In genomic region chr13:113122571-113123225, GRCh38 we compare ENCODE assay signal across 11 cellular contexts. TPM values are rescaled to one million over a fixed set of nuclear protein-coding genes. Genes with fewer than 3 reads are reported as not detected.
DNase-seq lines count a peak whose midpoint lies in the region; ATAC-seq and TF ChIP-seq lines count a peak whose summit lies in the region.
"Had no signal": no experiment of that assay in that cellular context is flagged by ENCODE, and none has a peak within 500 bp of the region (broad histone marks: within the 10 kb centered on the region; RNA-seq: fewer than 3 reads in every experiment).

Gene F10, plus strand, starts transcription at chr13:113122799. Its CDS starts 57 bp downstream, at chr13:113122856.

- peak within 1 kb of the TSS; percentile 35 for H2BK15ac ChIP-seq in neuronal stem cell (ENCODE audit: low read length)

- H2AK5ac ChIP-seq in neuronal stem cell (ENCODE audit: low read depth, low read length): peak within 1 kb of the TSS; percentile 83

- peak within 1 kb of the TSS; percentile 61 for H3K23ac ChIP-seq in neuronal stem cell (ENCODE audit: low read depth, low read length, poor library complexity)

- peak; percentile 40 to 56 for TF ChIP-seq POLR2A in Peyer's patch (IDR thresholded peaks at IDR 0.05)
- no peak for TF ChIP-seq POLR2A in gastroesophageal sphincter (IDR thresholded peaks at IDR 0.05)

- peak within 1 kb of the TSS; percentile 13 for H2BK120ac ChIP-seq in neuronal stem cell (ENCODE audit: low read depth, low read length)

- peak within 1 kb of the TSS; percentile 87 for H2BK12ac ChIP-seq in neuronal stem cell (ENCODE audit: low read length)

- H3K9me3 ChIP-seq in Peyer's patch (no peaks in the 10 kb centered on the region), gastroesophageal sphincter (no peaks in the 10 kb centered on the region), neuronal stem cell (replicated peaks in 1 of 2; ENCODE audit: control insufficient read depth in 2 of 2, insufficient read depth in 1 of 2, low read depth in 1 of 2, low read length in 2 of 2) (peaks cover 0 to 4% of the 10 kb centered on the region in 2 donors)

- H3K27ac ChIP-seq in Peyer's patch: peak within 1 kb of the TSS in 2 of 4 donors; percentile 44 to 55
- peak within 1 kb of the TSS in 3 of 4 donors; percentile 57 to 70 (median 69) for H3K27ac ChIP-seq in gastroesophageal sphincter
- no peak within 1 kb of the TSS for H3K27ac ChIP-seq in neuronal stem cell (replicated peaks; ENCODE audit: low read length)

- no peaks in the 10 kb centered on the region for H3K27me3 ChIP-seq in Peyer's patch
- peaks cover 17% of the 10 kb centered on the region for H3K27me3 ChIP-seq in gastroesophageal sphincter
- peaks cover 0 to 9% (median 0%) of the 10 kb centered on the region in 3 experiments for H3K27me3 ChIP-seq in neuronal stem cell (ENCODE audit: control insufficient read depth in 3 of 3, insufficient read depth in 3 of 3, low read depth in 1 of 3, low read length in 3 of 3)

- H3K79me1 ChIP-seq in neuronal stem cell (ENCODE audit: low read depth, low read length): no peaks in the 10 kb centered on the region

- H2BK5ac ChIP-seq in neuronal stem cell (ENCODE audit: low read length): no peak within 1 kb of the TSS

- H3K4me1 ChIP-seq in Peyer's patch (peaks cover 0 to 5% (median 0%) of the 10 kb centered on the region in 4 donors), gastroesophageal sphincter (peaks cover 0 to 23% (median 0%) of the 10 kb centered on the region in 3 donors), neuronal stem cell (ENCODE audit: control insufficient read depth in 2 of 2, insufficient read depth in 1 of 2, low read depth in 1 of 2, low read length in 2 of 2) (peaks cover 9 to 11% of the 10 kb centered on the region in 2 donors)

- peak in 3 of 6 experiments; percentile 51 to 57 (median 53) for TF ChIP-seq CTCF in Peyer's patch (IDR thresholded peaks at IDR 0.05)
- no peak for TF ChIP-seq CTCF in gastroesophageal sphincter (IDR thresholded peaks at IDR 0.05)

- WGBS in gastroesophageal sphincter (ENCODE audit: low coverage in 1 of 2), 2 donors: 35 to 40% methylated on average over 1 to 3 of the region's 22 CpGs
- WGBS in neuronal stem cell (ENCODE audit: extremely low coverage in 2 of 2, insufficient read length in 2 of 2, insufficient replicate concordance in 1 of 2), 2 donors: no CpG with 5 or more reads among the region's 22 CpGs

- H3K4ac ChIP-seq in neuronal stem cell (ENCODE audit: low read length): peak within 1 kb of the TSS; percentile 79

- peak within 1 kb of the TSS; percentile 80 for H3K9ac ChIP-seq in neuronal stem cell (ENCODE audit: low read depth, low read length, poor library complexity)

- DNase-seq in AG08396 (ENCODE audit: low spot score): peak; percentile 94
- peak; percentile 25 to 90 (median 89) for DNase-seq in Peyer's patch
- DNase-seq in neuronal stem cell (ENCODE audit: low spot score): no peak
- no peak for DNase-seq in pons (ENCODE audit: low spot score)
- no peak for DNase-seq in NCI-H1436 (lab: John Stamatoyannopoulos, UW)
- DNase-seq in T-helper 2 cell: no peak
- DNase-seq: MM.1S; stimulated activated CD4-positive, alpha-beta T cell treated with anti-CD3 and anti-CD28 coated beads, Interleukin-2, amount 100 ng/mL, for 48 hours had no signal

- H4K91ac ChIP-seq in neuronal stem cell (ENCODE audit: low read depth, low read length, poor library complexity): no peak within 1 kb of the TSS

- TF ChIP-seq EP300 in gastroesophageal sphincter (IDR thresholded peaks at IDR 0.05): no peak

- peak within 1 kb of the TSS; percentile 94 for H3K14ac ChIP-seq in neuronal stem cell (ENCODE audit: low read length)

- H3K4me2 ChIP-seq in neuronal stem cell (ENCODE audit: insufficient read depth, low read length, poor library complexity, severe bottlenecking): no peak within 1 kb of the TSS

- ATAC-seq in gastroesophageal sphincter (peak; percentile 88), GM19467 (IDR thresholded peaks at IDR 0.05; ENCODE audit: unreplicated experiment) (no peak)

- H3K36me3 ChIP-seq in Peyer's patch: no peaks in the 10 kb centered on the region
- H3K36me3 ChIP-seq in gastroesophageal sphincter: no peaks in the 10 kb centered on the region
- H3K36me3 ChIP-seq in neuronal stem cell (replicated peaks in 1 of 2; ENCODE audit: control insufficient read depth in 2 of 2, insufficient read depth in 2 of 2, low read length in 2 of 2): peaks cover 0 to 2% of the 10 kb centered on the region in 2 donors

- peak within 1 kb of the TSS in 2 of 4 donors; percentile 39 to 45 for H3K4me3 ChIP-seq in Peyer's patch
- H3K4me3 ChIP-seq in gastroesophageal sphincter: peak within 1 kb of the TSS in 1 of 2 donors; percentile 39
- H3K4me3 ChIP-seq in neuronal stem cell (ENCODE audit: low read length in 2 of 2): peak within 1 kb of the TSS; percentile 22 to 63

- peak within 1 kb of the TSS; percentile 81 for H2AFZ ChIP-seq in neuronal stem cell (ENCODE audit: low read length)

- peak within 1 kb of the TSS; percentile 87 for H3K18ac ChIP-seq in neuronal stem cell (ENCODE audit: low read length)

- no peak within 1 kb of the TSS for H4K8ac ChIP-seq in neuronal stem cell (ENCODE audit: low read depth, low read length)

RNA-seq across cellular contexts. Expression of gene F10, which starts in this region (rescaled TPM):
- total RNA-seq in Peyer's patch: 10 to 100 TPM in 3 of 4 donors, 1 to 10 TPM in 1; 4.1 to 22.5 (median 11.8) TPM
- 10 to 100 TPM in 2 of 4 donors, 1 to 10 TPM in 2; 6.9 to 51.7 (median 12.0) TPM for total RNA-seq in gastroesophageal sphincter
- polyA plus RNA-seq in neuronal stem cell (2013, experiment 1 of 2): 3.9 TPM
- polyA plus RNA-seq in neuronal stem cell (2013, experiment 2 of 2): 3.2 TPM
- total RNA-seq: endothelial cell of umbilical vein had no signal

Comparison
In these comparisons a context has a peak if more than half of its experiments do, and no peak if none do; other contexts are left out.
1. DNase-seq: peak in AG08396 (single experiment) and Peyer's patch (3 of 3); none in neuronal stem cell (single experiment), pons (single experiment), NCI-H1436 (single experiment) and T-helper 2 cell (0 of 5).
2. POLR2A ChIP-seq: peak in Peyer's patch (2 of 2); none in gastroesophageal sphincter (0 of 2).